8 cellular contexts compared by ENCODE assay signal in the genomic region with DNA sequence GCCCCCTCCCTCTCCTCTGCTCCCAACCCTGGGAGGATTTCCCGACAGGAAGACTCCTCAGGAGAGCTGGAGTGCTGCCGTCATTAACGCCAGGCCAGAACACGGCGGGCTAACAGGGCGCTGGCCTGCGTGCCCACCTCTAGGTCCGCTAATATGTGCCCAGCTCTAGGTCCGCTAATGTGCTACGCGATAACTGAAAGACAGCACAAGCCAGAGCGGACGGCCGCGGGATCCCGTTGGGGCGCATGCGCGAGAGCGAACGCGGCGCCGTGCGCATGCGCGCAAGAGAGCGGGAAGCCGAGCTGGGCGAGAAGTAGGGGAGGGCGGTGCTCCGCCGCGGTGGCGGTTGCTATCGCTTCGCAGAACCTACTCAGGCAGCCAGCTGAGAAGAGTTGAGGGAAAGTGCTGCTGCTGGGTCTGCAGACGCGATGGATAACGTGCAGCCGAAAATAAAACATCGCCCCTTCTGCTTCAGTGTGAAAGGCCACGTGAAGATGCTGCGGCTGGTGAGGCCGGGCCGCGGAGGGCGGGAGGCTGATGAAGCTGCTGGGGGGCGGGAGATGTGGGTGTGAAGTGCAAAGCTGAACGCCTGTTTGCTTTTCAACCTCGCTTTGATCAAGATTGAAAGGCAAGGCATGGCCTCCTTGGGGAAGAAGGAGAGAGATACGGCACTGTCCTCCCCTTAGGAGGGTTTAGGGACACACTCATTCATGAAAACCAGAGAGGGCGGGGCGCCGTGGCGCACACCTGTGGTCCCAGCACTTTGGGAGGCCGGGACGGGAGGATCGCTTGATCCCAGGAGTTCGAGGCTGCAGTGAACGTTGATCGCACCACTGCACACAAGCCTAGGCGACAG. TPM values are rescaled to one million over a fixed set of nuclear protein-coding genes. Genes with fewer than 3 reads are reported as not detected.
DNase-seq lines count a peak whose midpoint lies in the region; ATAC-seq, FAIRE-seq and TF ChIP-seq lines count a peak whose summit lies in the region.

A gene with protein sequence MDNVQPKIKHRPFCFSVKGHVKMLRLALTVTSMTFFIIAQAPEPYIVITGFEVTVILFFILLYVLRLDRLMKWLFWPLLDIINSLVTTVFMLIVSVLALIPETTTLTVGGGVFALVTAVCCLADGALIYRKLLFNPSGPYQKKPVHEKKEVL (plus strand): TSS at position 289 of the 856 bp plus-strand sequence. CDS start 140 bp downstream, at position 429.

- H2AFZ ChIP-seq in keratinocyte (ENCODE audit: control insufficient read depth, low read length), result peak within 1 kb of the TSS; percentile 91

- H3K4me2 ChIP-seq in keratinocyte (ENCODE audit: control insufficient read depth, extremely low read depth, insufficient read depth, low read depth, low read length), result peak within 1 kb of the TSS; percentile 90

- dilution Hi-C loops in keratinocyte (cut with MboI; ENCODE audit: extremely low pct_ligation_motif_present, low sequenced_read_pairs), result no loop called here

- ATAC-seq in GM19035 (IDR thresholded peaks at IDR 0.05; ENCODE audit: unreplicated experiment) (peak; percentile 74), HG03342 (IDR thresholded peaks at IDR 0.05; ENCODE audit: unreplicated experiment) (peak; percentile 68)
- peak; percentile 71 to 77 for ATAC-seq in activated CD4-positive, CD25-positive, alpha-beta regulatory T cell treated with anti-CD3 and anti-CD28 coated beads, Interleukin-2, amount 50 U/mL, for 24 hours

- H3K9ac ChIP-seq in keratinocyte (ENCODE audit: control insufficient read depth, extremely low read depth, insufficient read depth, low read length), result peak within 1 kb of the TSS; percentile 66

- H3K27me3 ChIP-seq in keratinocyte (ENCODE audit: control insufficient read depth, extremely low read depth, insufficient read depth, low read length), result no peaks in the 10 kb centered on the region

- peak within 1 kb of the TSS; percentile 52 to 75 (median 61) for H3K4me3 ChIP-seq in keratinocyte (ENCODE audit: control insufficient read depth in 2 of 3, extremely low read depth in 1 of 3, insufficient read depth in 2 of 3, low read depth in 1 of 3, low read length in 3 of 3)

- H3K27ac ChIP-seq in keratinocyte (ENCODE audit: control insufficient read depth, insufficient read depth, low read length), result peak within 1 kb of the TSS; percentile 36

- DNase-seq in AG08396 (ENCODE audit: low spot score) (peak; percentile 99), NCI-H446 treated with DMSO at 0.1 percent for 48 hours (lab: John Stamatoyannopoulos, UW) (peak; percentile 57), keratinocyte (ENCODE audit: low read depth, low spot score) (peak; percentile 44)
- DNase-seq in central memory CD4-positive, alpha-beta T cell, result peak; percentile 92
- DNase-seq in stimulated activated CD4-positive, alpha-beta T cell treated with anti-CD3 and anti-CD28 coated beads, Interleukin-12 subunit alpha, Interleukin-12 subunit beta, amount 100 ng/mL, for 4 hours, result peak; percentile 86

- no peak for TF ChIP-seq CTCF in keratinocyte (optimal IDR thresholded peaks at IDR 0.05 in 1 of 3, IDR thresholded peaks at IDR 0.05 in 1 of 3, conservative IDR thresholded peaks at IDR 0.05 in 1 of 3; ENCODE audit: extremely low read depth in 1 of 3, insufficient read depth in 2 of 3, low read length in 3 of 3)

- peaks cover 26% of the 10 kb centered on the region for H3K4me1 ChIP-seq in keratinocyte (ENCODE audit: control insufficient read depth, extremely low read depth, insufficient read depth, low read length)

- peak; percentile 60 for FAIRE-seq in keratinocyte (lab: Jason Lieb, UNC)

- H3K9me1 ChIP-seq in keratinocyte (ENCODE audit: control insufficient read depth, extremely low read depth, insufficient read depth, low read length), result no peaks in the 10 kb centered on the region

- H3K9me3 ChIP-seq in keratinocyte (ENCODE audit: control insufficient read depth, low read depth, low read length), result no peaks in the 10 kb centered on the region

- H3K36me3 ChIP-seq in keratinocyte (ENCODE audit: control insufficient read depth in 2 of 2, extremely low read depth in 1 of 2, insufficient read depth in 2 of 2, low read length in 2 of 2), result no peaks in the 10 kb centered on the region

- no peaks in the 10 kb centered on the region for H3K79me2 ChIP-seq in keratinocyte (ENCODE audit: control insufficient read depth, insufficient read depth, low read length)

- no peaks in the 10 kb centered on the region for H4K20me1 ChIP-seq in keratinocyte (ENCODE audit: control insufficient read depth, extremely low read depth, insufficient read depth, low read length)

RNA-seq across cellular contexts. Expression of the gene that starts here (rescaled TPM):
- 34.7 to 40.3 TPM (median 38.0 TPM) in 3 replicates for polyA plus RNA-seq in keratinocyte
- polyA plus RNA-seq in keratinocyte (2011; ENCODE audit: low read depth), result not detected
- polyA plus RNA-seq in keratinocyte (2011; cell fraction: cytosol; rRNA removed), result 33.9 and 39.4 TPM in 2 replicates
- 16.9 and 18.1 TPM in 2 replicates for polyA plus RNA-seq in keratinocyte (2011; cell fraction: nucleus; rRNA removed)
- 11.9 and 38.6 TPM in 2 replicates for polyA plus RNA-seq in keratinocyte (2012; ENCODE audit: low replicate concordance)
- 11.2 to 17.1 TPM (median 12.5 TPM) in 3 replicates for polyA minus RNA-seq in keratinocyte
- polyA minus RNA-seq in keratinocyte (2011; cell fraction: cytosol; rRNA and poly(A)+ RNA removed), result 33.2 TPM
- 5.6 and 8.8 TPM in 2 replicates for polyA minus RNA-seq in keratinocyte (2011; cell fraction: nucleus; rRNA and poly(A)+ RNA removed)

Comparison
In these comparisons a context has a peak if more than half of its experiments do, and no peak if none do; other contexts are left out.
1. Peak in every context shown above with its lines: DNase-seq, ATAC-seq, H3K4me3 ChIP-seq and H3K27ac ChIP-seq.
2. DNase-seq: peak in every context shown above with its lines; median percentile 99 in AG08396; 92 in central memory CD4-positive, alpha-beta T cell; 86 in stimulated activated CD4-positive, alpha-beta T cell treated with anti-CD3 and anti-CD28 coated beads, Interleukin-12 subunit alpha, Interleukin-12 subunit beta, amount 100 ng/mL, for 4 hours; 57 in NCI-H446 treated with DMSO at 0.1 percent for 48 hours; 44 in keratinocyte.